Comparison of ENCODE assay signal across 1 cellular context in the genomic region with DNA sequence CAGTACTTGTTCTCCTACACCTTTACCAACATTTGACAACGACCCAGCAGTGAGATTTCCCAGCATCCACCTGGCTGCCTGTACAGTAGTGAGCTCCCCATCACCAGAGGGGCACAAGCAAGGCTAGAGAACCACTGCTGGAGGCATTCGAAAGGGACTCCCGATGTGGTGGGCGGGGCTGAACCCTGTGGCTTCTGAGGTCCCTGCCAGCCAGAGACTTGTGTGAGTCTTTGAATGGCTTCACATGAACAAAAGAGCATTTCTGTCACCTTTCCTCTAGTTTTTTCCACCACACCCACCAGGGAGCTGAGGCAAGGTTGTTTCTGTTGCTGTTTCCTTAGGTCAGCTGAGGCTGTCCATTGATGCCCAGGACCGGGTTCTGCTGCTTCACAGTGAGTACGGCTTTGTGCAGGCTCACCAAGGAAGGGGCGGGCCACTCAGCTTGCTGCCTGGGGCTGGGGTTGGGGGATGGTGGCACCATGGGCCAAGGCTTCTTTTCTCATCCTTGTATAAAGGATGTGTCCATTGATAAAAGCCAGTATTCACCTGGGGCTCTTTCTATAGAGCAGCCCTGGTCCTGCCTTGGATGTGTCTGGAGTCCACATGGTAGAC.
TF ChIP-seq lines count a peak whose summit lies in the region.

No MANE protein-coding gene starts in this region.

TF ChIP-seq in GM23338, 12 proteins besides CTCF, POLR2A, EP300 and RAD21 (continued from another document):
- TF ChIP-seq ZNF462 (CRISPR knock-in tag; IDR thresholded peaks at IDR 0.05) (no peak), ETS1 (IDR thresholded peaks at IDR 0.05) (no peak), ZNF331 (CRISPR knock-in tag; IDR thresholded peaks at IDR 0.05; ENCODE audit: low read depth) (no peak)
- TF ChIP-seq, protein P1, sequence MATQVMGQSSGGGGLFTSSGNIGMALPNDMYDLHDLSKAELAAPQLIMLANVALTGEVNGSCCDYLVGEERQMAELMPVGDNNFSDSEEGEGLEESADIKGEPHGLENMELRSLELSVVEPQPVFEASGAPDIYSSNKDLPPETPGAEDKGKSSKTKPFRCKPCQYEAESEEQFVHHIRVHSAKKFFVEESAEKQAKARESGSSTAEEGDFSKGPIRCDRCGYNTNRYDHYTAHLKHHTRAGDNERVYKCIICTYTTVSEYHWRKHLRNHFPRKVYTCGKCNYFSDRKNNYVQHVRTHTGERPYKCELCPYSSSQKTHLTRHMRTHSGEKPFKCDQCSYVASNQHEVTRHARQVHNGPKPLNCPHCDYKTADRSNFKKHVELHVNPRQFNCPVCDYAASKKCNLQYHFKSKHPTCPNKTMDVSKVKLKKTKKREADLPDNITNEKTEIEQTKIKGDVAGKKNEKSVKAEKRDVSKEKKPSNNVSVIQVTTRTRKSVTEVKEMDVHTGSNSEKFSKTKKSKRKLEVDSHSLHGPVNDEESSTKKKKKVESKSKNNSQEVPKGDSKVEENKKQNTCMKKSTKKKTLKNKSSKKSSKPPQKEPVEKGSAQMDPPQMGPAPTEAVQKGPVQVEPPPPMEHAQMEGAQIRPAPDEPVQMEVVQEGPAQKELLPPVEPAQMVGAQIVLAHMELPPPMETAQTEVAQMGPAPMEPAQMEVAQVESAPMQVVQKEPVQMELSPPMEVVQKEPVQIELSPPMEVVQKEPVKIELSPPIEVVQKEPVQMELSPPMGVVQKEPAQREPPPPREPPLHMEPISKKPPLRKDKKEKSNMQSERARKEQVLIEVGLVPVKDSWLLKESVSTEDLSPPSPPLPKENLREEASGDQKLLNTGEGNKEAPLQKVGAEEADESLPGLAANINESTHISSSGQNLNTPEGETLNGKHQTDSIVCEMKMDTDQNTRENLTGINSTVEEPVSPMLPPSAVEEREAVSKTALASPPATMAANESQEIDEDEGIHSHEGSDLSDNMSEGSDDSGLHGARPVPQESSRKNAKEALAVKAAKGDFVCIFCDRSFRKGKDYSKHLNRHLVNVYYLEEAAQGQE (IDR thresholded peaks at IDR 0.05; ENCODE audit: unreplicated experiment), result no peak
